ENCODE assay signal across 2 cellular contexts in genomic region chr1:153354515-153355193, GRCh38.
TF ChIP-seq lines count a peak whose summit lies in the region.

No MANE protein-coding gene starts in this region.

TF ChIP-seq in HCT116, 20 proteins besides CTCF, POLR2A, EP300 and RAD21:
- no peak for TF ChIP-seq EGR1 (IDR thresholded peaks at IDR 0.05; ENCODE audit: low read depth)
- TF ChIP-seq YY1 (IDR thresholded peaks at IDR 0.05; ENCODE audit: extremely low read depth, insufficient replicate concordance, low read depth, low read length) = no peak
- no peak for TF ChIP-seq EZH2phosphoT487 (IDR thresholded peaks at IDR 0.05; ENCODE audit: borderline replicate concordance)
- TF ChIP-seq POLR2AphosphoS5 (IDR thresholded peaks at IDR 0.05; ENCODE audit: low read depth, low read length) = no peak
- no peak for TF ChIP-seq SP1 (IDR thresholded peaks at IDR 0.05; ENCODE audit: low read depth)
- TF ChIP-seq CBX3 (IDR thresholded peaks at IDR 0.05; ENCODE audit: low read depth) = no peak
- TF ChIP-seq SIN3A (IDR thresholded peaks at IDR 0.05; ENCODE audit: low read depth) = no peak
- no peak for TF ChIP-seq CEBPB (IDR thresholded peaks at IDR 0.05; ENCODE audit: low read depth)
- TF ChIP-seq, protein P1, sequence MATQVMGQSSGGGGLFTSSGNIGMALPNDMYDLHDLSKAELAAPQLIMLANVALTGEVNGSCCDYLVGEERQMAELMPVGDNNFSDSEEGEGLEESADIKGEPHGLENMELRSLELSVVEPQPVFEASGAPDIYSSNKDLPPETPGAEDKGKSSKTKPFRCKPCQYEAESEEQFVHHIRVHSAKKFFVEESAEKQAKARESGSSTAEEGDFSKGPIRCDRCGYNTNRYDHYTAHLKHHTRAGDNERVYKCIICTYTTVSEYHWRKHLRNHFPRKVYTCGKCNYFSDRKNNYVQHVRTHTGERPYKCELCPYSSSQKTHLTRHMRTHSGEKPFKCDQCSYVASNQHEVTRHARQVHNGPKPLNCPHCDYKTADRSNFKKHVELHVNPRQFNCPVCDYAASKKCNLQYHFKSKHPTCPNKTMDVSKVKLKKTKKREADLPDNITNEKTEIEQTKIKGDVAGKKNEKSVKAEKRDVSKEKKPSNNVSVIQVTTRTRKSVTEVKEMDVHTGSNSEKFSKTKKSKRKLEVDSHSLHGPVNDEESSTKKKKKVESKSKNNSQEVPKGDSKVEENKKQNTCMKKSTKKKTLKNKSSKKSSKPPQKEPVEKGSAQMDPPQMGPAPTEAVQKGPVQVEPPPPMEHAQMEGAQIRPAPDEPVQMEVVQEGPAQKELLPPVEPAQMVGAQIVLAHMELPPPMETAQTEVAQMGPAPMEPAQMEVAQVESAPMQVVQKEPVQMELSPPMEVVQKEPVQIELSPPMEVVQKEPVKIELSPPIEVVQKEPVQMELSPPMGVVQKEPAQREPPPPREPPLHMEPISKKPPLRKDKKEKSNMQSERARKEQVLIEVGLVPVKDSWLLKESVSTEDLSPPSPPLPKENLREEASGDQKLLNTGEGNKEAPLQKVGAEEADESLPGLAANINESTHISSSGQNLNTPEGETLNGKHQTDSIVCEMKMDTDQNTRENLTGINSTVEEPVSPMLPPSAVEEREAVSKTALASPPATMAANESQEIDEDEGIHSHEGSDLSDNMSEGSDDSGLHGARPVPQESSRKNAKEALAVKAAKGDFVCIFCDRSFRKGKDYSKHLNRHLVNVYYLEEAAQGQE (IDR thresholded peaks at IDR 0.05; ENCODE audit: low read depth) = no peak
- no peak for TF ChIP-seq EZH2 (IDR thresholded peaks at IDR 0.05)
- TF ChIP-seq MAX (IDR thresholded peaks at IDR 0.05) = no peak
- TF ChIP-seq TCF7L2 (IDR thresholded peaks at IDR 0.05; ENCODE audit: borderline replicate concordance, extremely low read depth, insufficient read depth, insufficient read length) = no peak
- TF ChIP-seq ZFX (IDR thresholded peaks at IDR 0.05) = no peak
TF ChIP-seq in HCT116: peak in this region for 0.

TF ChIP-seq in HepG2, 621 proteins besides CTCF, POLR2A, EP300 and RAD21:
- no peak for TF ChIP-seq TBX2 (CRISPR knock-in tag; IDR thresholded peaks at IDR 0.05; ENCODE audit: borderline replicate concordance)
- no peak for TF ChIP-seq MAZ (IDR thresholded peaks at IDR 0.05; ENCODE audit: borderline replicate concordance, low read depth, low read length)
- no peak for TF ChIP-seq MAZ (CRISPR knock-in tag; IDR thresholded peaks at IDR 0.05; ENCODE audit: low read depth)
- no peak for TF ChIP-seq ZNF407 (CRISPR knock-in tag; IDR thresholded peaks at IDR 0.05; ENCODE audit: not compliant biosample characterization)
- no peak for TF ChIP-seq DBP (CRISPR knock-in tag; IDR thresholded peaks at IDR 0.05; ENCODE audit: not compliant biosample characterization)
- no peak for TF ChIP-seq ZNF570 (CRISPR knock-in tag; IDR thresholded peaks at IDR 0.05; ENCODE audit: borderline replicate concordance)
- TF ChIP-seq, protein P2, sequence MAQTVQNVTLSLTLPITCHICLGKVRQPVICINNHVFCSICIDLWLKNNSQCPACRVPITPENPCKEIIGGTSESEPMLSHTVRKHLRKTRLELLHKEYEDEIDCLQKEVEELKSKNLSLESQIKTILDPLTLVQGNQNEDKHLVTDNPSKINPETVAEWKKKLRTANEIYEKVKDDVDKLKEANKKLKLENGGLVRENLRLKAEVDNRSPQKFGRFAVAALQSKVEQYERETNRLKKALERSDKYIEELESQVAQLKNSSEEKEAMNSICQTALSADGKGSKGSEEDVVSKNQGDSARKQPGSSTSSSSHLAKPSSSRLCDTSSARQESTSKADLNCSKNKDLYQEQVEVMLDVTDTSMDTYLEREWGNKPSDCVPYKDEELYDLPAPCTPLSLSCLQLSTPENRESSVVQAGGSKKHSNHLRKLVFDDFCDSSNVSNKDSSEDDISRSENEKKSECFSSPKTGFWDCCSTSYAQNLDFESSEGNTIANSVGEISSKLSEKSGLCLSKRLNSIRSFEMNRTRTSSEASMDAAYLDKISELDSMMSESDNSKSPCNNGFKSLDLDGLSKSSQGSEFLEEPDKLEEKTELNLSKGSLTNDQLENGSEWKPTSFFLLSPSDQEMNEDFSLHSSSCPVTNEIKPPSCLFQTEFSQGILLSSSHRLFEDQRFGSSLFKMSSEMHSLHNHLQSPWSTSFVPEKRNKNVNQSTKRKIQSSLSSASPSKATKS (CRISPR knock-in tag; IDR thresholded peaks at IDR 0.05) = no peak
- TF ChIP-seq THAP8 (CRISPR knock-in tag; IDR thresholded peaks at IDR 0.05; ENCODE audit: borderline replicate concordance) = no peak
- no peak for TF ChIP-seq ZNF607 (CRISPR knock-in tag; IDR thresholded peaks at IDR 0.05; ENCODE audit: borderline replicate concordance)
- no peak for TF ChIP-seq SP140L (CRISPR knock-in tag; IDR thresholded peaks at IDR 0.05; ENCODE audit: borderline replicate concordance)
- TF ChIP-seq ZBTB8A (CRISPR knock-in tag; IDR thresholded peaks at IDR 0.05; ENCODE audit: borderline replicate concordance, low read depth) = no peak
- no peak for TF ChIP-seq ZNF260 (CRISPR knock-in tag; IDR thresholded peaks at IDR 0.05; ENCODE audit: borderline replicate concordance, low read depth)
- TF ChIP-seq PAWR (CRISPR knock-in tag; IDR thresholded peaks at IDR 0.05; ENCODE audit: borderline replicate concordance) = no peak
- no peak for TF ChIP-seq ZNF136 (CRISPR knock-in tag; IDR thresholded peaks at IDR 0.05; ENCODE audit: low read depth)
- no peak for TF ChIP-seq TOPORS (CRISPR knock-in tag; IDR thresholded peaks at IDR 0.05)
- no peak for TF ChIP-seq TP53 (CRISPR knock-in tag; conservative IDR thresholded peaks at IDR 0.05)
- no peak for TF ChIP-seq XBP1 (CRISPR knock-in tag; IDR thresholded peaks at IDR 0.05)
- no peak for TF ChIP-seq STAT5B (CRISPR knock-in tag; IDR thresholded peaks at IDR 0.05)
- TF ChIP-seq, protein P3, sequence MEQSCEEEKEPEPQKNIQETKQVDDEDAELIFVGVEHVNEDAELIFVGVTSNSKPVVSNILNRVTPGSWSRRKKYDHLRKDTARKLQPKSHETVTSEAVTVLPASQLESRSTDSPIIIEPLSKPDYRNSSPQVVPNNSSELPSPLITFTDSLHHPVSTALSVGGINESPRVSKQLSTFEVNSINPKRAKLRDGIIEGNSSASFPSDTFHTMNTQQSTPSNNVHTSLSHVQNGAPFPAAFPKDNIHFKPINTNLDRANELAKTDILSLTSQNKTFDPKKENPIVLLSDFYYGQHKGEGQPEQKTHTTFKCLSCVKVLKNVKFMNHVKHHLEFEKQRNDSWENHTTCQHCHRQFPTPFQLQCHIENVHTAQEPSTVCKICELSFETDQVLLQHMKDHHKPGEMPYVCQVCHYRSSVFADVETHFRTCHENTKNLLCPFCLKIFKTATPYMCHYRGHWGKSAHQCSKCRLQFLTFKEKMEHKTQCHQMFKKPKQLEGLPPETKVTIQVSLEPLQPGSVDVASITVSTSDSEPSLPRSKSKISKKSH (CRISPR knock-in tag; IDR thresholded peaks at IDR 0.05; ENCODE audit: borderline replicate concordance) = no peak
- TF ChIP-seq WIZ (CRISPR knock-in tag; IDR thresholded peaks at IDR 0.05) = no peak
